ENCODE assay signal across 27 cellular contexts in genomic region chr3:24596626-24597025, GRCh38.
"Had no signal": no experiment of that assay in that cellular context is flagged by ENCODE, and none has a peak within 500 bp of the region (broad histone marks: within the 10 kb centered on the region; RNA-seq: fewer than 3 reads in every experiment).

No MANE protein-coding gene starts in this region.

- H3K4me2 ChIP-seq: PC-9 had no signal

- H2AFZ ChIP-seq: PC-9 had no signal

- H3K4me3 ChIP-seq: PC-9, SK-N-MC had no signal

- H3K27ac ChIP-seq: SK-N-MC, VCaP had no signal

- DNase-seq: activated CD4-positive, alpha-beta memory T cell treated with anti-CD3 and anti-CD28 coated beads, Interleukin-2, amount 10 ng/mL, durations not matched to agents 7 days and 5 days; activated CD4-positive, alpha-beta T cell treated with anti-CD3 and anti-CD28 coated beads for 36 hours; activated CD4-positive, alpha-beta T cell treated with anti-CD3 and anti-CD28 coated beads, Interleukin-2, amount 50 U/mL, for 1 hour; activated CD4-positive, CD25-positive, alpha-beta regulatory T cell; activated gamma-delta T cell; activated naive CD4-positive, alpha-beta T cell treated with anti-CD3 and anti-CD28 coated beads for 36 hours; activated T-cell treated with anti-CD3 and anti-CD28 coated beads for 4 hours; activated T-cell treated with anti-CD3 and anti-CD28 coated beads, Interleukin-2, amount 50 U/mL, for 48 hours; amygdala; cerebellar nuclear complex; Kasumi-1; NCI-H1048; NCI-H146; NCI-H187 treated with DMSO at 0.1 percent for 48 hours; NCI-H2081 treated with DMSO at 0.1 percent for 48 hours; NCI-H446; NCI-H524; PC-9; SIG-M5; T-cell; T-helper 2 cell; T1000 had no signal

- FAIRE-seq: astrocyte, TTC549 had no signal

- ATAC-seq: activated CD4-positive, alpha-beta T cell treated with anti-CD3 and anti-CD28 coated beads for 36 hours; activated T-helper 17 cell treated with anti-CD3 and anti-CD28 coated beads, Interleukin-2, amount 50 U/mL, for 72 hours; T-cell had no signal
